Comparison of ENCODE assay signal across 15 cellular contexts in genomic region chr12:127680516-127680915, GRCh38.
A peak's percentile ranks its signal among the peaks of the same experiment; 100 is the strongest.
DNase-seq lines count a peak whose midpoint lies in the region; ATAC-seq and TF ChIP-seq lines count a peak whose summit lies in the region.
"Had no signal": no experiment of that assay in that cellular context is flagged by ENCODE, and none has a peak within 500 bp of the region (broad histone marks: within the 10 kb centered on the region; RNA-seq: fewer than 3 reads in every experiment).

No MANE protein-coding gene starts in this region.

- no peaks in the 10 kb centered on the region for H3K9me3 ChIP-seq in psoas muscle

- H3K27me3 ChIP-seq in psoas muscle (ENCODE audit: insufficient read depth in 3 of 3, low read length in 2 of 3), result no peaks in the 10 kb centered on the region

- H3K4me3 ChIP-seq in AG09309 (ENCODE audit: control insufficient read depth, low read depth, low read length) (no peak overlapping the region), fibroblast of villous mesenchyme (ENCODE audit: low read depth, low read length) (no peak overlapping the region), psoas muscle (no peak overlapping the region)
- H3K4me3 ChIP-seq: GM23338 had no signal

- H3K4me1 ChIP-seq in psoas muscle, result no peaks in the 10 kb centered on the region

- H3K27me3 Mint-ChIP-seq in type B pancreatic cell, result peaks cover 9% of the 10 kb centered on the region
- H3K27me3 Mint-ChIP-seq: B cell had no signal

- DNase-seq in AG09309 (ENCODE audit: low read depth) (peak; percentile 52), MV-4-11 (lab: John Stamatoyannopoulos, UW) (peak; percentile 94), SKM-1 treated with dmso at 0.1 percent for 144 hours (lab: John Stamatoyannopoulos, UW; ENCODE audit: unreplicated experiment) (peak; percentile 61), fibroblast of villous mesenchyme (ENCODE audit: low read depth) (peak; percentile 64), type B pancreatic cell (ENCODE audit: extremely low spot score, unreplicated experiment) (no peak), mesenteric fat pad (ENCODE audit: low spot score) (no peak), psoas muscle (no peak)
- DNase-seq: CD8-positive, alpha-beta T cell; DMS79 treated with DMSO at 0.1 percent for 48 hours; NCI-H187 treated with DMSO at 0.1 percent for 48 hours; NCI-H446 treated with DMSO at 0.1 percent for 48 hours; NCI-H748 treated with DMSO at 0.1 percent for 48 hours; RPMI8226 had no signal

- TF ChIP-seq CTCF in AG09309 (IDR thresholded peaks at IDR 0.05; ENCODE audit: control insufficient read depth, insufficient read depth, low read depth, low read length, missing control alignments), result no peak
- TF ChIP-seq CTCF in fibroblast of villous mesenchyme (IDR thresholded peaks at IDR 0.05; ENCODE audit: insufficient read depth, low read depth, low read length), result no peak
- TF ChIP-seq CTCF in type B pancreatic cell (conservative IDR thresholded peaks at IDR 0.05), result no peak
- no peak for TF ChIP-seq CTCF in psoas muscle (IDR thresholded peaks at IDR 0.05)

- WGBS in psoas muscle, 3 donors, result 77 to 83% (median 80%) methylated on average over 6 of the region's 6 CpGs

- H3K36me3 ChIP-seq in psoas muscle (ENCODE audit: insufficient read depth in 1 of 2, low read depth in 1 of 2), result no peaks in the 10 kb centered on the region

- no peak overlapping the region for H3K27ac Mint-ChIP-seq in type B pancreatic cell
- H3K27ac Mint-ChIP-seq: B cell; CD8-positive, alpha-beta T cell; GM23338 had no signal

- ATAC-seq in psoas muscle, result no peak
- ATAC-seq: CD8-positive, alpha-beta T cell; GM23338 had no signal

- intact Hi-C loops in psoas muscle (cut with DNase I), result no loop called here

- H3K27ac ChIP-seq in psoas muscle, result no peak overlapping the region

- H3K4me3 Mint-ChIP-seq in type B pancreatic cell, result no peak overlapping the region
- H3K4me3 Mint-ChIP-seq: B cell; CD8-positive, alpha-beta T cell; GM23338 had no signal

- peaks cover 13% of the 10 kb centered on the region for H3K4me1 Mint-ChIP-seq in type B pancreatic cell (ENCODE audit: unreplicated experiment)
- H3K4me1 Mint-ChIP-seq: B cell, GM23338 had no signal

- no peaks in the 10 kb centered on the region for H3K9me3 Mint-ChIP-seq in type B pancreatic cell
- H3K9me3 Mint-ChIP-seq: CD8-positive, alpha-beta T cell had no signal

- no peaks in the 10 kb centered on the region for H3K36me3 Mint-ChIP-seq in type B pancreatic cell
- H3K36me3 Mint-ChIP-seq: CD8-positive, alpha-beta T cell had no signal

Comparison
In these comparisons a context has a peak if more than half of its experiments do, and no peak if none do; other contexts are left out.
1. DNase-seq: peak in AG09309 (single experiment), MV-4-11 (single experiment), SKM-1 treated with dmso at 0.1 percent for 144 hours (single experiment) and fibroblast of villous mesenchyme (single experiment); none in type B pancreatic cell (single experiment), mesenteric fat pad (single experiment) and psoas muscle (0 of 2).